Comparison of ENCODE assay signal across 8 cellular contexts in genomic region chr6:28291573-28291972, GRCh38. TPM values are rescaled to one million over a fixed set of nuclear protein-coding genes. Genes with fewer than 3 reads are reported as not detected.
"Had no signal": no experiment of that assay in that cellular context is flagged by ENCODE, and none has a peak within 500 bp of the region (broad histone marks: within the 10 kb centered on the region; RNA-seq: fewer than 3 reads in every experiment).

No MANE protein-coding gene starts in this region.

- ATAC-seq: GM12878 had no signal

- DNase-seq: GDM1, GF-D8 had no signal

- H3K4me3 ChIP-seq: GM12878 had no signal

- FAIRE-seq: GM12878, GM12891, GM12892, GM18507, GM19239 had no signal

RNA-seq across cellular contexts. Expression of gene NKAPL, which starts 32.5 kb away (rescaled TPM):
- total RNA-seq: G401 had no signal
